18 cellular contexts compared by ENCODE assay signal in genomic region chr3:186492594-186492993, GRCh38. TPM values are rescaled to one million over a fixed set of nuclear protein-coding genes. Genes with fewer than 3 reads are reported as not detected.
DNase-seq lines count a peak whose midpoint lies in the region; ATAC-seq and TF ChIP-seq lines count a peak whose summit lies in the region.
"Had no signal": no experiment of that assay in that cellular context is flagged by ENCODE, and none has a peak within 500 bp of the region (broad histone marks: within the 10 kb centered on the region; RNA-seq: fewer than 3 reads in every experiment).

No MANE protein-coding gene starts in this region.

- H3K9me3 ChIP-seq in vagina = no peaks in the 10 kb centered on the region
- H3K9me3 ChIP-seq in CD4-positive, alpha-beta T cell (ENCODE audit: control insufficient read depth, low read length) = no peaks in the 10 kb centered on the region
- H3K9me3 ChIP-seq: SJSA1 had no signal

- DNase-seq in left ventricle myocardium superior (no peak), Right ventricle myocardium inferior (ENCODE audit: missing footprints) (no peak), brain microvascular endothelial cell (peak; percentile 32), nephron progenitor cell (no peak), vagina (ENCODE audit: extremely low spot score in 2 of 2) (peak; percentile 22 to 37), NCI-H128 (lab: John Stamatoyannopoulos, UW; ENCODE audit: unreplicated experiment) (no peak)
- DNase-seq in CD4-positive, alpha-beta T cell = no peak
- DNase-seq: AML-193; CD4-positive, alpha-beta memory T cell; GF-D8; NCI-H1048; NCI-H187 treated with DMSO at 0.1 percent for 48 hours; NK-92 treated with Interleukin-12 subunit alpha and Interleukin-12 subunit beta, amount 100 ng/mL, for 24 hours; OCI-M1; RPMI8226 had no signal

- H3K27ac ChIP-seq in brain microvascular endothelial cell (no peak overlapping the region), vagina (peak overlapping the region; percentile 44)
- no peak overlapping the region for H3K27ac ChIP-seq in CD4-positive, alpha-beta T cell (ENCODE audit: low read depth, low read length)
- H3K27ac ChIP-seq: SJSA1 had no signal

- H3K9me3 Mint-ChIP-seq in nephron progenitor cell = peaks cover 5% of the 10 kb centered on the region
- H3K9me3 Mint-ChIP-seq in CD4-positive, alpha-beta T cell = no peaks in the 10 kb centered on the region
- H3K9me3 Mint-ChIP-seq: GM23338 had no signal

- in situ Hi-C loops in brain microvascular endothelial cell (cut with HindIII; ENCODE audit: low pct_ligation_motif_present, low sequenced_read_pairs) = no loop called here

- H3K4me3 ChIP-seq in brain microvascular endothelial cell (ENCODE audit: low read depth, low read length) (no peak overlapping the region), vagina (no peak overlapping the region)
- H3K4me3 ChIP-seq: GM23338, SJSA1 had no signal

- CTCF ChIA-PET in CD4-positive, alpha-beta T cell (lab: Charles Lee) = interaction anchor here (1.4 kb wide), 1 partner anchor 48 kb away, joined by 5 read pairs; no protein-coding TSS in a partner anchor

- no peaks in the 10 kb centered on the region for H3K4me1 ChIP-seq in vagina
- H3K4me1 ChIP-seq: SJSA1 had no signal

- ATAC-seq in left ventricle myocardium superior (peak; percentile 21), Right ventricle myocardium inferior (no peak), GM19023 (IDR thresholded peaks at IDR 0.05; ENCODE audit: unreplicated experiment) (no peak)
- ATAC-seq in CD4-positive, alpha-beta T cell (ENCODE audit: poor library complexity) = no peak
- ATAC-seq: GM23338 had no signal

- peaks cover 21% of the 10 kb centered on the region for H3K27me3 ChIP-seq in brain microvascular endothelial cell (replicated peaks)
- H3K27me3 ChIP-seq in vagina = no peaks in the 10 kb centered on the region
- no peaks in the 10 kb centered on the region for H3K27me3 ChIP-seq in CD4-positive, alpha-beta T cell (ENCODE audit: control insufficient read depth, insufficient read depth, low read length)

- H3K36me3 Mint-ChIP-seq in nephron progenitor cell (ENCODE audit: low read depth) = no peaks in the 10 kb centered on the region
- no peaks in the 10 kb centered on the region for H3K36me3 Mint-ChIP-seq in CD4-positive, alpha-beta T cell (ENCODE audit: low read depth)
- H3K36me3 Mint-ChIP-seq: CD4-positive, alpha-beta memory T cell had no signal

- intact Hi-C loops in left ventricle myocardium superior (cut with micrococcal nuclease) = no loop called here
- intact Hi-C loops in Right ventricle myocardium inferior (cut with DNase I) = no loop called here
- intact Hi-C loops in vagina (cut with DNase I) = no loop called here
- intact Hi-C loops in CD4-positive, alpha-beta T cell (cut with DNase I, micrococcal nuclease) = no loop called here

- peaks cover 49% of the 10 kb centered on the region for H3K4me1 Mint-ChIP-seq in nephron progenitor cell
- H3K4me1 Mint-ChIP-seq in CD4-positive, alpha-beta T cell (ENCODE audit: low read depth) = no peaks in the 10 kb centered on the region

- H3K4me3 Mint-ChIP-seq in nephron progenitor cell = no peak overlapping the region
- no peak overlapping the region for H3K4me3 Mint-ChIP-seq in CD4-positive, alpha-beta T cell
- H3K4me3 Mint-ChIP-seq: CD4-positive, alpha-beta memory T cell; GM23338 had no signal

- POLR2A ChIA-PET in CD4-positive, alpha-beta T cell (lab: Charles Lee) = no interaction called here

- no peak for TF ChIP-seq CTCF in brain microvascular endothelial cell (IDR thresholded peaks at IDR 0.05; ENCODE audit: low read depth, low read length, missing control alignments)
- TF ChIP-seq CTCF in nephron progenitor cell (IDR thresholded peaks at IDR 0.05) = no peak
- TF ChIP-seq CTCF in vagina (IDR thresholded peaks at IDR 0.05) = no peak
- TF ChIP-seq CTCF in CD4-positive, alpha-beta T cell (IDR thresholded peaks at IDR 0.05) = no peak

- peaks cover 6% of the 10 kb centered on the region for H3K27me3 Mint-ChIP-seq in nephron progenitor cell (ENCODE audit: low read depth, poor library complexity)
- H3K27me3 Mint-ChIP-seq in CD4-positive, alpha-beta T cell = no peaks in the 10 kb centered on the region

- H3K27ac Mint-ChIP-seq in nephron progenitor cell = peak overlapping the region; percentile 77
- H3K27ac Mint-ChIP-seq in CD4-positive, alpha-beta T cell = no peak overlapping the region
- H3K27ac Mint-ChIP-seq: GM23338 had no signal

- H3K36me3 ChIP-seq in brain microvascular endothelial cell (replicated peaks) = no peaks in the 10 kb centered on the region
- no peaks in the 10 kb centered on the region for H3K36me3 ChIP-seq in vagina
- H3K36me3 ChIP-seq: SJSA1 had no signal

- TF ChIP-seq POLR2A in vagina (IDR thresholded peaks at IDR 0.05) = no peak

RNA-seq across cellular contexts. Expression of gene CRYGS, which starts 51.6 kb away (rescaled TPM):
- 0.55 TPM for total RNA-seq in left ventricle myocardium superior
- total RNA-seq in Right ventricle myocardium inferior = 1.2 TPM
- total RNA-seq in vagina = not detected
- total RNA-seq in CD4-positive, alpha-beta T cell = 1 to 10 TPM; 1.9 to 2.3 TPM

Comparison
In these comparisons a context has a peak if more than half of its experiments do, and no peak if none do; other contexts are left out.
1. DNase-seq: peak in brain microvascular endothelial cell (single experiment) and vagina (2 of 2); none in left ventricle myocardium superior (single experiment), Right ventricle myocardium inferior (single experiment), nephron progenitor cell (single experiment), CD4-positive, alpha-beta T cell (0 of 10) and NCI-H128 (single experiment).